In genomic region chr10:3926268-3926667, GRCh38 we compare ENCODE assay signal across 22 cellular contexts.
A peak's percentile ranks its signal among the peaks of the same experiment; 100 is the strongest.
DNase-seq lines count a peak whose midpoint lies in the region; ATAC-seq and TF ChIP-seq lines count a peak whose summit lies in the region.
"Had no signal": no experiment of that assay in that cellular context is flagged by ENCODE, and none has a peak within 500 bp of the region (broad histone marks: within the 10 kb centered on the region; RNA-seq: fewer than 3 reads in every experiment).

No MANE protein-coding gene starts in this region.

- ATAC-seq in foreskin keratinocyte (peak; percentile 22), GM18498 (IDR thresholded peaks at IDR 0.05; ENCODE audit: unreplicated experiment) (no peak), right cardiac atrium (no peak)

- peaks cover 4% of the 10 kb centered on the region for H3K9me3 Mint-ChIP-seq in activated CD4-positive, alpha-beta memory T cell treated with anti-CD3 and anti-CD28 coated beads, Interleukin-2, amount 10 ng/mL, durations not matched to agents 7 days and 5 days

- intact Hi-C loops in A673 (cut with micrococcal nuclease; ENCODE audit: unreplicated experiment): no loop called here
- intact Hi-C loops in right cardiac atrium (cut with DNase I): no loop called here

- DNase-seq in A673 (ENCODE audit: low spot score) (peak; percentile 14), foreskin keratinocyte (peak; percentile 54 to 83), germinal center (ENCODE audit: low spot score) (no peak), right cardiac atrium (no peak)
- DNase-seq in activated CD4-positive, alpha-beta memory T cell treated with anti-CD3 and anti-CD28 coated beads, Interleukin-2, amount 10 ng/mL, durations not matched to agents 7 days and 5 days: no peak
- DNase-seq: activated naive CD4-positive, alpha-beta T cell treated with Interleukin-2 at 50 U/mL for 16 hours; AML-193; body of pancreas; COR-L47; left cardiac atrium; MM.1S; NCI-H2081; NCI-H82; retina; SK-N-SH; stimulated activated naive CD4-positive, alpha-beta T cell treated with Interleukin-2 at 50 U/mL for 16 hours; T-helper 9 cell; upper lobe of right lung had no signal

- CTCF ChIA-PET in A673 (lab: Charles Lee): interaction anchor here (0.7 kb wide), 1 partner anchor 142 kb away, joined by 4 read pairs; no protein-coding TSS in a partner anchor
- CTCF ChIA-PET in HEK293 (lab: Yijun Ruan, JAX): interaction anchor here (0.6 kb wide), 1 partner anchor 864 kb away, joined by 4 read pairs; no protein-coding TSS in a partner anchor
- CTCF ChIA-PET in activated CD4-positive, alpha-beta memory T cell treated with anti-CD3 and anti-CD28 coated beads, Interleukin-2, amount 10 ng/mL, durations not matched to agents 7 days and 5 days (lab: Charles Lee): no interaction called here

- H3K27ac Mint-ChIP-seq in activated CD4-positive, alpha-beta memory T cell treated with anti-CD3 and anti-CD28 coated beads, Interleukin-2, amount 10 ng/mL, durations not matched to agents 7 days and 5 days: peak overlapping the region; percentile 29

- no peaks in the 10 kb centered on the region for H3K9me3 ChIP-seq in A673 (ENCODE audit: low read depth, low read length, poor library complexity, severe bottlenecking)
- H3K9me3 ChIP-seq in HEK293 (ENCODE audit: control insufficient read depth, insufficient read depth, low read depth, low read length): no peaks in the 10 kb centered on the region
- no peaks in the 10 kb centered on the region for H3K9me3 ChIP-seq in right cardiac atrium (ENCODE audit: control insufficient read depth, low read length)
- H3K9me3 ChIP-seq: body of pancreas, gastroesophageal sphincter, HAP-1, SK-N-SH, upper lobe of right lung had no signal

- no peak overlapping the region for H3K4me3 ChIP-seq in A673 (ENCODE audit: low read depth, low read length, poor library complexity, severe bottlenecking)
- no peak overlapping the region for H3K4me3 ChIP-seq in HEK293 (ENCODE audit: low read depth, low read length)
- no peak overlapping the region for H3K4me3 ChIP-seq in right cardiac atrium (ENCODE audit: low read length)
- H3K4me3 ChIP-seq: body of pancreas, gastroesophageal sphincter, HAP-1, upper lobe of right lung had no signal

- POLR2A ChIA-PET in A673 (lab: Charles Lee; ENCODE audit: low non-redundant PET): no interaction called here
- POLR2A ChIA-PET in HEK293 (lab: Yijun Ruan, JAX): interaction anchor here (0.8 kb wide), 1 partner anchor 142 kb away, joined by 5 read pairs; no protein-coding TSS in a partner anchor
- POLR2A ChIA-PET in activated CD4-positive, alpha-beta memory T cell treated with anti-CD3 and anti-CD28 coated beads, Interleukin-2, amount 10 ng/mL, durations not matched to agents 7 days and 5 days (lab: Charles Lee): no interaction called here

- H3K27me3 Mint-ChIP-seq in activated CD4-positive, alpha-beta memory T cell treated with anti-CD3 and anti-CD28 coated beads, Interleukin-2, amount 10 ng/mL, durations not matched to agents 7 days and 5 days: no peaks in the 10 kb centered on the region

- no peaks in the 10 kb centered on the region for H3K4me1 ChIP-seq in A673 (ENCODE audit: insufficient read depth, low read length, poor library complexity, severe bottlenecking)
- no peaks in the 10 kb centered on the region for H3K4me1 ChIP-seq in HEK293 (ENCODE audit: control insufficient read depth, insufficient read depth, low read length)
- H3K4me1 ChIP-seq in foreskin keratinocyte: peaks cover 24% of the 10 kb centered on the region
- H3K4me1 ChIP-seq in right cardiac atrium (ENCODE audit: control insufficient read depth, insufficient read depth, low read length): peaks cover 4% of the 10 kb centered on the region
- H3K4me1 ChIP-seq: body of pancreas, gastroesophageal sphincter, HAP-1, upper lobe of right lung had no signal

- H3K36me3 Mint-ChIP-seq in activated CD4-positive, alpha-beta memory T cell treated with anti-CD3 and anti-CD28 coated beads, Interleukin-2, amount 10 ng/mL, durations not matched to agents 7 days and 5 days (ENCODE audit: low read depth): peaks cover 5% of the 10 kb centered on the region

- H3K36me3 ChIP-seq in A673 (ENCODE audit: insufficient read depth, low read length, poor library complexity, severe bottlenecking): no peaks in the 10 kb centered on the region
- H3K36me3 ChIP-seq in HEK293 (ENCODE audit: control insufficient read depth in 2 of 2, insufficient read depth in 1 of 2, low read length in 2 of 2): no peaks in the 10 kb centered on the region
- H3K36me3 ChIP-seq: gastroesophageal sphincter, HAP-1, upper lobe of right lung had no signal

- TF ChIP-seq CTCF in A673 (conservative IDR thresholded peaks at IDR 0.05; ENCODE audit: low read depth, low read length) (no peak), HEK293 (tag by site-specific recombination; IDR thresholded peaks at IDR 0.05) (no peak), foreskin keratinocyte (conservative IDR thresholded peaks at IDR 0.05) (no peak)

- H3K4me3 Mint-ChIP-seq in activated CD4-positive, alpha-beta memory T cell treated with anti-CD3 and anti-CD28 coated beads, Interleukin-2, amount 10 ng/mL, durations not matched to agents 7 days and 5 days: no peak overlapping the region

- H3K27me3 ChIP-seq in A673 (replicated peaks; ENCODE audit: insufficient read depth, low read depth, low read length, poor library complexity): no peaks in the 10 kb centered on the region
- no peaks in the 10 kb centered on the region for H3K27me3 ChIP-seq in foreskin keratinocyte
- no peaks in the 10 kb centered on the region for H3K27me3 ChIP-seq in right cardiac atrium (ENCODE audit: control insufficient read depth, insufficient read depth)
- H3K27me3 ChIP-seq: body of pancreas, gastroesophageal sphincter, upper lobe of right lung had no signal

- H3K27ac ChIP-seq in A673 (ENCODE audit: low read depth, low read length, poor library complexity, severe bottlenecking) (no peak overlapping the region), HEK293 (ENCODE audit: extremely low read depth, low read depth, low read length) (no peak overlapping the region), foreskin keratinocyte (peak overlapping the region; percentile 24), right cardiac atrium (ENCODE audit: low read length) (no peak overlapping the region)
- H3K27ac ChIP-seq: body of pancreas, gastroesophageal sphincter, upper lobe of right lung had no signal

- peaks cover 19% of the 10 kb centered on the region for H3K4me1 Mint-ChIP-seq in activated CD4-positive, alpha-beta memory T cell treated with anti-CD3 and anti-CD28 coated beads, Interleukin-2, amount 10 ng/mL, durations not matched to agents 7 days and 5 days

- no TSS peak for BruUV-seq in A673 (replicated peaks; lab: Mats Ljungman, UMichigan)

- 91% methylated on average over 4 of the region's 4 CpGs for WGBS in right cardiac atrium

TF ChIP-seq in HEK293, 187 proteins besides CTCF, POLR2A, EP300 and RAD21:
- no peak for TF ChIP-seq ZNF202 (tag by site-specific recombination; IDR thresholded peaks at IDR 0.05; ENCODE audit: borderline replicate concordance)
- 0 out of 2 replicates have a peak, but pooled peaks have one; percentile 33 for TF ChIP-seq SP7 (tag by site-specific recombination; IDR thresholded peaks at IDR 0.05)
- TF ChIP-seq ZNF426 (tag by site-specific recombination; IDR thresholded peaks at IDR 0.05): no peak
- TF ChIP-seq ZNF302 (tag by site-specific recombination; IDR thresholded peaks at IDR 0.05; ENCODE audit: low read depth): no peak
- peak; percentile 40; the same call in 1 of the 2 replicates for TF ChIP-seq PRDM10 (tag by site-specific recombination; IDR thresholded peaks at IDR 0.05)
- TF ChIP-seq ZNF335 (tag by site-specific recombination; conservative IDR thresholded peaks at IDR 0.05): no peak
- TF ChIP-seq ZNF114 (tag by site-specific recombination; IDR thresholded peaks at IDR 0.05): no peak

Comparison
In these comparisons a context has a peak if more than half of its experiments do, and no peak if none do; other contexts are left out.
1. DNase-seq: peak in A673 (single experiment) and foreskin keratinocyte (2 of 2); none in activated CD4-positive, alpha-beta memory T cell treated with anti-CD3 and anti-CD28 coated beads, Interleukin-2, amount 10 ng/mL, durations not matched to agents 7 days and 5 days (single experiment), germinal center (single experiment) and right cardiac atrium (0 of 3).